Comparison of ENCODE assay signal across 19 cellular contexts in genomic region chr17:49632201-49632600, GRCh38. TPM values are rescaled to one million over a fixed set of nuclear protein-coding genes. Genes with fewer than 3 reads are reported as not detected.
"Had no signal": no experiment of that assay in that cellular context is flagged by ENCODE, and none has a peak within 500 bp of the region (broad histone marks: within the 10 kb centered on the region; RNA-seq: fewer than 3 reads in every experiment).

No MANE protein-coding gene starts in this region.

- ATAC-seq: activated T-cell treated with anti-CD3 and anti-CD28 coated beads, Interleukin-2, amount 50 U/mL, for 4 hours; esophagus mucosa; stimulated activated naive B cell treated with anti-CD40 and anti-IgM and Interleukin-4, amounts not matched to agents 10 μg/mL and 1 μg/mL and 100 μg/mL, for 72 hours; T-cell had no signal

- H3K4me3 ChIP-seq: breast epithelium, lung, suprapubic skin had no signal

- H3K36me3 ChIP-seq: breast epithelium, suprapubic skin had no signal

- H3K4me1 ChIP-seq: breast epithelium had no signal

- DNase-seq: activated CD4-positive, alpha-beta T cell treated with anti-CD3 and anti-CD28 coated beads for 1 hour; activated CD4-positive, alpha-beta T cell treated with anti-CD3 and anti-CD28 coated beads, Interleukin-2, amount 50 U/mL, for 48 hours; activated gamma-delta T cell; activated naive CD8-positive, alpha-beta T cell treated with anti-CD3 and anti-CD28 coated beads, Interleukin-2, amount 10 ng/mL, durations not matched to agents 7 days and 5 days; activated T-cell treated with anti-CD3 and anti-CD28 coated beads, Interleukin-2, amount 50 U/mL, for 4 hours; anterior cingulate cortex; glutamatergic neuron; immature natural killer cell; SK-N-SH; stimulated activated CD4-positive, alpha-beta T cell treated with anti-CD3 and anti-CD28 coated beads, Interleukin-2, amount 100 ng/mL, for 48 hours; stimulated activated naive B cell treated with anti-CD40 and anti-IgM and Interleukin-4, amounts not matched to agents 10 μg/mL and 1 μg/mL and 100 μg/mL, for 72 hours; T-cell; T1000 had no signal

- H3K27ac Mint-ChIP-seq: activated naive CD8-positive, alpha-beta T cell treated with anti-CD3 and anti-CD28 coated beads, Interleukin-2, amount 10 ng/mL, durations not matched to agents 7 days and 5 days; mesothelial cell of epicardium; stimulated activated naive B cell treated with anti-CD40 and anti-IgM and Interleukin-4, amounts not matched to agents 10 μg/mL and 1 μg/mL and 100 μg/mL, for 72 hours had no signal

- H3K4me3 Mint-ChIP-seq: activated naive CD8-positive, alpha-beta T cell treated with anti-CD3 and anti-CD28 coated beads, Interleukin-2, amount 10 ng/mL, durations not matched to agents 7 days and 5 days; activated T-cell treated with anti-CD3 and anti-CD28 coated beads, Interleukin-2, amount 50 U/mL, for 4 hours; immature natural killer cell; mesothelial cell of epicardium; neural crest cell; stimulated activated naive B cell treated with anti-CD40 and anti-IgM and Interleukin-4, amounts not matched to agents 10 μg/mL and 1 μg/mL and 100 μg/mL, for 72 hours; T-cell had no signal

- H3K9me3 ChIP-seq: breast epithelium, SK-N-SH, suprapubic skin had no signal

- H3K9me3 Mint-ChIP-seq: activated naive CD8-positive, alpha-beta T cell treated with anti-CD3 and anti-CD28 coated beads, Interleukin-2, amount 10 ng/mL, durations not matched to agents 7 days and 5 days; activated T-cell treated with anti-CD3 and anti-CD28 coated beads, Interleukin-2, amount 50 U/mL, for 4 hours; immature natural killer cell; mesothelial cell of epicardium; neural crest cell; stimulated activated naive B cell treated with anti-CD40 and anti-IgM and Interleukin-4, amounts not matched to agents 10 μg/mL and 1 μg/mL and 100 μg/mL, for 72 hours; T-cell had no signal

- H3K36me3 Mint-ChIP-seq: immature natural killer cell, mesothelial cell of epicardium had no signal

- H3K4me2 ChIP-seq: SK-N-SH had no signal

- H3K27me3 ChIP-seq: breast epithelium, suprapubic skin had no signal

- H3K27me3 Mint-ChIP-seq: activated naive CD8-positive, alpha-beta T cell treated with anti-CD3 and anti-CD28 coated beads, Interleukin-2, amount 10 ng/mL, durations not matched to agents 7 days and 5 days; stimulated activated naive B cell treated with anti-CD40 and anti-IgM and Interleukin-4, amounts not matched to agents 10 μg/mL and 1 μg/mL and 100 μg/mL, for 72 hours; T-cell had no signal

- H3K27ac ChIP-seq: breast epithelium had no signal

- H3K9ac ChIP-seq: SK-N-SH had no signal

RNA-seq across cellular contexts. Expression of gene NXPH3, which starts 56.5 kb away (rescaled TPM):
- total RNA-seq: T-cell had no signal
- polyA plus RNA-seq: immature natural killer cell had no signal
